Comparison of ENCODE assay signal across 23 cellular contexts in genomic region chr3:182255095-182255600, GRCh38.
DNase-seq lines count a peak whose midpoint lies in the region; ATAC-seq, FAIRE-seq and TF ChIP-seq lines count a peak whose summit lies in the region.
"Had no signal": no experiment of that assay in that cellular context is flagged by ENCODE, and none has a peak within 500 bp of the region (broad histone marks: within the 10 kb centered on the region; RNA-seq: fewer than 3 reads in every experiment).

No MANE protein-coding gene starts in this region.

- no peaks in the 10 kb centered on the region for H3K9me3 Mint-ChIP-seq in brain
- H3K9me3 Mint-ChIP-seq: CD14-positive monocyte; CD4-positive, alpha-beta T cell; GM23338; H9 had no signal

- H3K27me3 ChIP-seq in dorsolateral prefrontal cortex (peaks cover 0 to 14% (median 0%) of the 10 kb centered on the region in 45 donors), psoas muscle (ENCODE audit: insufficient read depth in 3 of 3, low read length in 2 of 3) (peaks cover 0 to 7% (median 0%) of the 10 kb centered on the region in 3 donors)
- H3K27me3 ChIP-seq: BE2C; BLaER1 treated with 17β-estradiol and CSF1 and Interleukin-3, amounts not matched to agents 10 nM and 100 nM had no signal

- no peaks in the 10 kb centered on the region for H3K9me3 ChIP-seq in psoas muscle
- H3K9me3 ChIP-seq: A549; BE2C; BLaER1 treated with 17β-estradiol and CSF1 and Interleukin-3, amounts not matched to agents 10 nM and 100 nM had no signal

- H3K4me1 Mint-ChIP-seq in brain = peaks cover 59% of the 10 kb centered on the region
- H3K4me1 Mint-ChIP-seq: CD14-positive monocyte; CD8-positive, alpha-beta memory T cell had no signal

- no peaks in the 10 kb centered on the region for H3K36me3 ChIP-seq in psoas muscle (ENCODE audit: insufficient read depth in 1 of 2, low read depth in 1 of 2)
- H3K36me3 ChIP-seq: BE2C; BLaER1 treated with 17β-estradiol and CSF1 and Interleukin-3, amounts not matched to agents 10 nM and 100 nM had no signal

- no peak for DNase-seq in dorsolateral prefrontal cortex
- DNase-seq in medulla oblongata (ENCODE audit: extremely low spot score) = peak; percentile 38
- no peak for DNase-seq in GM12892 (ENCODE audit: insufficient read length)
- DNase-seq in activated CD4-positive, CD25-positive, alpha-beta regulatory T cell treated with anti-CD3 and anti-CD28 coated beads, Interleukin-2, amount 50 U/mL, for 72 hours = no peak
- no peak for DNase-seq in psoas muscle
- DNase-seq: 8988T; ACHN; AML-193; BE2C; CD4-positive, alpha-beta T cell; CD8-positive, alpha-beta memory T cell; DMS 273 treated with DMSO at 0.1 percent for 48 hours; DND-41; H9 had no signal

- H3K27ac Mint-ChIP-seq in brain = peak overlapping the region in 3 of 5 experiments; percentile 9 to 35 (median 29)
- H3K27ac Mint-ChIP-seq: CD14-positive monocyte; CD4-positive, alpha-beta T cell; CD8-positive, alpha-beta memory T cell; GM23338; H9 had no signal

- no peak for TF ChIP-seq CTCF in brain (conservative IDR thresholded peaks at IDR 0.05)
- TF ChIP-seq CTCF in dorsolateral prefrontal cortex (IDR thresholded peaks at IDR 0.05 in 54 of 56, conservative IDR thresholded peaks at IDR 0.05 in 2 of 56; ENCODE audit: low read depth in 1 of 56, partially characterized antibody in 56 of 56) = peak in 1 of 56 donors; percentile 5
- TF ChIP-seq CTCF in psoas muscle (IDR thresholded peaks at IDR 0.05) = no peak

- no peak for TF ChIP-seq POLR2A in GM12892 (IDR thresholded peaks at IDR 0.05; ENCODE audit: low read depth, low read length)

- ATAC-seq in psoas muscle = no peak
- ATAC-seq: A549, GM23338, HCT116 had no signal

- no peak for FAIRE-seq in GM12892 (lab: Jason Lieb, UNC)
- FAIRE-seq: A549, D721Med, G401.6, GM19239 had no signal

- WGBS in psoas muscle, 3 donors = 81 to 96% (median 91%) methylated on average over 3 of the region's 3 CpGs

- H3K36me3 Mint-ChIP-seq in brain = no peaks in the 10 kb centered on the region
- H3K36me3 Mint-ChIP-seq: CD14-positive monocyte; CD8-positive, alpha-beta memory T cell had no signal

- H3K4me1 ChIP-seq in psoas muscle = no peaks in the 10 kb centered on the region
- H3K4me1 ChIP-seq: A549; BE2C; BLaER1 treated with 17β-estradiol and CSF1 and Interleukin-3, amounts not matched to agents 10 nM and 100 nM had no signal

- no peaks in the 10 kb centered on the region for H3K27me3 Mint-ChIP-seq in brain

- intact Hi-C loops in dorsolateral prefrontal cortex (cut with DNase I) = loop anchor here (5.0 to 10.0 kb wide), 6 partner anchors 160 to 930 kb away; partner anchors contain the start of gene SOX2 (in 1 of the 2)
- intact Hi-C loops in psoas muscle (cut with DNase I) = loop anchor here in 1 of 2 donors (5.0 kb wide), 1 partner anchor 548 kb away; no protein-coding TSS in a partner anchor

- H3K27ac ChIP-seq in dorsolateral prefrontal cortex = peak overlapping the region in 32 of 59 donors; percentile 1 to 73 (median 36)
- H3K27ac ChIP-seq in psoas muscle = no peak overlapping the region
- H3K27ac ChIP-seq: A549; BLaER1 treated with 17β-estradiol and CSF1 and Interleukin-3, amounts not matched to agents 10 nM and 100 nM had no signal

- peak overlapping the region in 6 of 59 donors; percentile 4 to 30 (median 14) for H3K4me3 ChIP-seq in dorsolateral prefrontal cortex
- no peak overlapping the region for H3K4me3 ChIP-seq in psoas muscle
- H3K4me3 ChIP-seq: A549; BLaER1 treated with 17β-estradiol and CSF1 and Interleukin-3, amounts not matched to agents 10 nM and 100 nM; GM23338 had no signal

- no peak overlapping the region for H3K4me3 Mint-ChIP-seq in brain
- H3K4me3 Mint-ChIP-seq: CD14-positive monocyte; CD4-positive, alpha-beta T cell; CD8-positive, alpha-beta memory T cell; GM23338; H9 had no signal
